Comparison of ENCODE assay signal across 33 cellular contexts in the genomic region with DNA sequence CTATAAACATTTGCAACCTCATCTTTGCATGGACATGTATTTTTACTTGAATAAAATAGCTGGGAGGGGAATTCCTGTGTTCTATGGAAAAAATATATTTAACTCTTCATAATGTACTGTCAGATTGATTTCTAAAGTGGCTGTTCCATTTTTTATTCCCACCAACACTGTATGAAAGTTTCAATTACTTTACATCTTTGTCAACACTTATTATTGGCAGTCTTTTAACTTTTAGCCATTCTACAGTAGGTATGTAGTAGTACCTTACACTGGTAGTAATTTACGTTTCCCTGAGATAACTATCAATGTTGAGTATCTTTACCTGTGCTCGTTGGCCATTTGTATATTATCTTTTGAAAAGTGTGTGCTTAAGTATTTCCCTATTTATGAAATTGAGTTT.
"Had no signal": no experiment of that assay in that cellular context is flagged by ENCODE, and none has a peak within 500 bp of the region (broad histone marks: within the 10 kb centered on the region; RNA-seq: fewer than 3 reads in every experiment).

No MANE protein-coding gene starts in this region.

- H3K4me1 ChIP-seq: SJCRH30 had no signal

- H3K36me3 ChIP-seq: MG63, SJCRH30 had no signal

- H3K4me2 ChIP-seq: PC-9 had no signal

- H3K27ac ChIP-seq: PC-9, RWPE1, SJCRH30, SK-N-MC had no signal

- FAIRE-seq: RCC 7860 had no signal

- H3K4me3 ChIP-seq: MG63, PC-9, SJCRH30, SK-N-MC had no signal

- ATAC-seq: Panc1, Right ventricle myocardium inferior, T-cell had no signal

- H3K9me3 ChIP-seq: MG63, SJCRH30 had no signal

- H3K27me3 ChIP-seq: MG63, SJCRH30 had no signal

- DNase-seq: Kasumi-1, KG1, MG63, NCI-H1048, NCI-H1092 treated with DMSO at 0.1 percent for 48 hours, NCI-H1105 treated with DMSO at 0.1 percent for 48 hours, NCI-H1417, NCI-H1436, NCI-H146, NCI-H1694, NCI-H187, NCI-H1930, NCI-H2029 treated with DMSO at 0.1 percent for 48 hours, NCI-H2081 treated with DMSO at 0.1 percent for 48 hours, NCI-H2107, NCI-H2171, NCI-H2227 treated with DMSO at 0.1 percent for 48 hours, NCI-H345, NCI-H446, NCI-H510A treated with DMSO at 0.1 percent for 48 hours, NCI-H524 treated with DMSO at 0.1 percent for 48 hours, NCI-H526 treated with DMSO at 0.1 percent for 48 hours, NCI-H82, PC-9, SHP77, SIG-M5, SJCRH30, T-cell had no signal
